Comparison of ENCODE assay signal across 22 cellular contexts in the genomic region with DNA sequence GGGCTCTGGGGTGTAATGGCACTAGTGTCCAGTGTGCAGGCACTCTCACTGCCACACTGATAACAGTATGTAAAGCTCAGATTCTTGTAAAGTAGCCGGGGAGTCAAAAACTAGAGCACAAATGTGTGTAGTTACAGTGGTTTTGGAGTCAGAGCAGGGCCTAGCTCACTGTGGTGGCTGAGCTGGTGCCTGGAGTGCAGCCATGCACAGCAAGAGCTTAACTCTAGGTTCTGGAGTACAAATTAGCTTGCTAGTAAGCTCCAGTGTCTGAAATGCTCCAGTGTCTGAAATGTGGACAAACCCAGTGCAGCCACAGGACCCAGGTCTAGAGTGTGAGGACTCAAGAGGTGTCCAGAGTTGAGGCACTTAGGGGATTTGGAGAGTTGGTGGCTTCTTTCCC.
DNase-seq lines count a peak whose midpoint lies in the region; ATAC-seq, FAIRE-seq and TF ChIP-seq lines count a peak whose summit lies in the region.
"Had no signal": no experiment of that assay in that cellular context is flagged by ENCODE, and none has a peak within 500 bp of the region (broad histone marks: within the 10 kb centered on the region; RNA-seq: fewer than 3 reads in every experiment).

No MANE protein-coding gene starts in this region.

- no peak overlapping the region for H2BK12ac ChIP-seq in H9 (ENCODE audit: insufficient read length, low read depth, low read length)
- no peak overlapping the region; the same call in 1 of the 2 replicates for H2BK12ac ChIP-seq in H1 (ENCODE audit: low read depth, low read length)
- no peak overlapping the region for H2BK12ac ChIP-seq in neuronal stem cell (ENCODE audit: low read length)

- CTCF ChIA-PET in H1 (lab: Charles Lee; ENCODE audit: partially characterized antibody), result interaction anchor here (1.0 to 1.2 kb wide), 2 partner anchors 9 to 122 kb away, joined by 3 read pairs; no protein-coding TSS in a partner anchor

- H2BK20ac ChIP-seq in H9 (ENCODE audit: low read depth, low read length, poor library complexity, severe bottlenecking) (no peak overlapping the region), H1 (ENCODE audit: low read length) (peak overlapping the region; percentile 56; the same call in 1 of the 2 replicates)

- no peak overlapping the region for H3T11ph ChIP-seq in H9 (ENCODE audit: low read length)

- no peaks in the 10 kb centered on the region for H3K79me1 ChIP-seq in H9 (ENCODE audit: insufficient read depth, low read depth, low read length, poor library complexity, severe bottlenecking)
- H3K79me1 ChIP-seq in H1 (ENCODE audit: low read depth, low read length), result no peaks in the 10 kb centered on the region
- H3K79me1 ChIP-seq in neuronal stem cell (ENCODE audit: low read depth, low read length), result no peaks in the 10 kb centered on the region

- H4K5ac ChIP-seq in H9 (ENCODE audit: insufficient read length, low read depth, low read length) (no peak overlapping the region), H1 (ENCODE audit: insufficient read length, low read depth, low read length) (no peak overlapping the region)

- TF ChIP-seq CTCF in H9 (conservative IDR thresholded peaks at IDR 0.05), result no peak
- no peak for TF ChIP-seq CTCF in H1 (IDR thresholded peaks at IDR 0.05; ENCODE audit: control extremely low read depth in 1 of 3, insufficient read depth in 1 of 3, low read depth in 1 of 3, low read length in 3 of 3)

- H3K56ac ChIP-seq in H9 (ENCODE audit: insufficient read length, low read depth, low read length) (no peak overlapping the region), H1 (replicated peaks; ENCODE audit: insufficient read length, low read depth, low read length) (no peak overlapping the region)

- H4K8ac ChIP-seq in H9 (replicated peaks; ENCODE audit: insufficient read length, low read depth, low read length), result no peak overlapping the region
- no peak overlapping the region for H4K8ac ChIP-seq in H1 (ENCODE audit: extremely low read depth, insufficient read depth, low read length)
- H4K8ac ChIP-seq in neuronal stem cell (ENCODE audit: low read depth, low read length), result no peak overlapping the region

- H3K9me3 ChIP-seq in H9 (ENCODE audit: control insufficient read depth, low read depth, low read length) (no peaks in the 10 kb centered on the region), H1 (ENCODE audit: insufficient read depth in 2 of 2, low read depth in 1 of 2, low read length in 1 of 2) (no peaks in the 10 kb centered on the region), neuronal stem cell (replicated peaks in 1 of 2; ENCODE audit: control insufficient read depth in 2 of 2, insufficient read depth in 1 of 2, low read depth in 1 of 2, low read length in 2 of 2) (peaks cover 0 to 5% of the 10 kb centered on the region in 2 donors)
- H3K9me3 ChIP-seq: Peyer's patch, SJCRH30 had no signal

- H3K4ac ChIP-seq in H9 (ENCODE audit: low read depth, low read length) (no peak overlapping the region), H1 (replicated peaks; ENCODE audit: insufficient read length, low read depth, low read length) (no peak overlapping the region), neuronal stem cell (ENCODE audit: low read length) (no peak overlapping the region)

- no peak for TF ChIP-seq POLR2A in H1 (IDR thresholded peaks at IDR 0.05; ENCODE audit: control extremely low read depth in 1 of 2, low read depth in 2 of 2, low read length in 2 of 2)

- H4K20me1 ChIP-seq in H9 (ENCODE audit: control insufficient read depth, insufficient read depth, insufficient read length) (no peaks in the 10 kb centered on the region), H1 (replicated peaks in 1 of 2; ENCODE audit: control insufficient read depth in 1 of 2, insufficient read depth in 2 of 2, low read length in 2 of 2) (no peaks in the 10 kb centered on the region)

- no peak overlapping the region for H4K91ac ChIP-seq in H9 (ENCODE audit: insufficient read length, low read depth, low read length)
- H4K91ac ChIP-seq in H1 (replicated peaks; ENCODE audit: insufficient read length, low read length), result no peak overlapping the region
- no peak overlapping the region for H4K91ac ChIP-seq in neuronal stem cell (ENCODE audit: low read depth, low read length, poor library complexity)

- H2AK5ac ChIP-seq in H9 (ENCODE audit: insufficient read length, low read length) (no peak overlapping the region), H1 (ENCODE audit: low read depth, low read length) (no peak overlapping the region), neuronal stem cell (ENCODE audit: low read depth, low read length) (no peak overlapping the region)

- H3K27me3 Mint-ChIP-seq in H9 (ENCODE audit: low read depth), result no peaks in the 10 kb centered on the region
- H3K27me3 Mint-ChIP-seq: CD8-positive, alpha-beta memory T cell had no signal

- POLR2A ChIA-PET in H1 (lab: Charles Lee; ENCODE audit: partially characterized antibody), result no interaction called here

- H3K36me3 ChIP-seq in H1 (ENCODE audit: control insufficient read depth in 2 of 4, insufficient read depth in 4 of 4, low read length in 3 of 4) (no peaks in the 10 kb centered on the region), neuronal stem cell (replicated peaks in 1 of 2; ENCODE audit: control insufficient read depth in 2 of 2, insufficient read depth in 2 of 2, low read length in 2 of 2) (no peaks in the 10 kb centered on the region)
- H3K36me3 ChIP-seq: Peyer's patch, SJCRH30 had no signal

- H3K4me1 ChIP-seq in H9 (ENCODE audit: insufficient read depth, low read length), result no peaks in the 10 kb centered on the region; the same call in 1 of the 2 replicates
- H3K4me1 ChIP-seq in H1 (replicated peaks in 1 of 4; ENCODE audit: control insufficient read depth in 3 of 4, insufficient read depth in 4 of 4, low read length in 3 of 4), result peaks cover 0 to 6% (median 0%) of the 10 kb centered on the region in 4 experiments; a peak in 2 of 7 replicates
- peaks cover 0 to 23% of the 10 kb centered on the region in 2 donors for H3K4me1 ChIP-seq in neuronal stem cell (ENCODE audit: control insufficient read depth in 2 of 2, insufficient read depth in 1 of 2, low read depth in 1 of 2, low read length in 2 of 2)
- H3K4me1 ChIP-seq: Peyer's patch had no signal

- FAIRE-seq in RCC 7860 (lab: Jason Lieb, UNC), result peak; percentile 80
- no peak for FAIRE-seq in H1 (lab: Jason Lieb, UNC)
- FAIRE-seq: G401.6, GM18507 had no signal

- H3K27me3 ChIP-seq in H9 (ENCODE audit: insufficient read depth, low read length) (no peaks in the 10 kb centered on the region), H1 (replicated peaks in 1 of 4; ENCODE audit: control insufficient read depth in 3 of 4, extremely low read depth in 1 of 4, insufficient read depth in 3 of 4, low read length in 3 of 4) (no peaks in the 10 kb centered on the region), neuronal stem cell (ENCODE audit: control insufficient read depth in 3 of 3, insufficient read depth in 3 of 3, low read depth in 1 of 3, low read length in 3 of 3) (no peaks in the 10 kb centered on the region)
- H3K27me3 ChIP-seq: Peyer's patch, SJCRH30 had no signal

- no peak overlapping the region for H3K4me3 Mint-ChIP-seq in H9

- H3K23ac ChIP-seq in H9 (ENCODE audit: insufficient read length, low read depth, low read length) (no peak overlapping the region), H1 (ENCODE audit: insufficient read length) (no peak overlapping the region), neuronal stem cell (ENCODE audit: low read depth, low read length, poor library complexity) (no peak overlapping the region)

- H3K4me1 Mint-ChIP-seq in H9, result peaks cover 21 to 23% of the 10 kb centered on the region in 2 experiments
- H3K4me1 Mint-ChIP-seq: CD8-positive, alpha-beta memory T cell had no signal

- DNase-seq in H9 (no peak), RCC 7860 (ENCODE audit: low spot score) (peak; percentile 74), H1 (ENCODE audit: low read depth in 1 of 2, low spot score in 2 of 2) (no peak), neuronal stem cell (ENCODE audit: low spot score) (no peak), cerebellar nuclear complex (lab: John Stamatoyannopoulos, UW) (no peak), HCEC 1CT (no peak), epidermal melanocyte (ENCODE audit: insufficient read length, low spot score) (no peak)
- DNase-seq: CD8-positive, alpha-beta memory T cell; NCI-H1105 treated with DMSO at 0.1 percent for 48 hours; NCI-H2029 treated with DMSO at 0.1 percent for 48 hours; NCI-H2171; NCI-H345; NCI-H524; NCI-H774; NK-92 treated with Interleukin-12 subunit alpha and Interleukin-12 subunit beta, amount 100 ng/mL, for 24 hours; Peyer's patch; SJCRH30 had no signal

- no peaks in the 10 kb centered on the region for H3K36me3 Mint-ChIP-seq in H9 (ENCODE audit: insufficient read depth in 1 of 3, low read depth in 3 of 3)
- H3K36me3 Mint-ChIP-seq: CD8-positive, alpha-beta memory T cell had no signal

- H3K79me2 ChIP-seq in H9 (ENCODE audit: insufficient read depth, low read length) (no peaks in the 10 kb centered on the region), H1 (ENCODE audit: control insufficient read depth in 1 of 2, insufficient read depth in 2 of 2, low read length in 2 of 2) (no peaks in the 10 kb centered on the region)

- H3K9ac ChIP-seq in H9 (ENCODE audit: extremely low read depth, insufficient read length, low read length) (no peak overlapping the region), H1 (replicated peaks in 1 of 4; ENCODE audit: extremely low read depth in 1 of 4, low read depth in 3 of 4, low read length in 3 of 4) (no peak overlapping the region), neuronal stem cell (ENCODE audit: low read depth, low read length, poor library complexity) (no peak overlapping the region)
- H3K9ac ChIP-seq: KMS-11 had no signal

- H2BK5ac ChIP-seq in H9 (ENCODE audit: insufficient read length, low read length), result no peak overlapping the region
- H2BK5ac ChIP-seq in H1 (ENCODE audit: low read depth, low read length), result no peak overlapping the region
- no peak overlapping the region for H2BK5ac ChIP-seq in neuronal stem cell (ENCODE audit: low read length)

- no peak overlapping the region for H3K14ac ChIP-seq in H9 (ENCODE audit: insufficient read depth, low read length)
- H3K14ac ChIP-seq in H1 (ENCODE audit: insufficient read length), result no peak overlapping the region
- H3K14ac ChIP-seq in neuronal stem cell (ENCODE audit: low read length), result no peak overlapping the region

- peak overlapping the region in 2 of 3 experiments; percentile 9 to 88; a peak in 4 of 7 replicates for H3K27ac Mint-ChIP-seq in H9
- H3K27ac Mint-ChIP-seq: CD8-positive, alpha-beta memory T cell had no signal

- H3K18ac ChIP-seq in H9 (ENCODE audit: insufficient read length, low read depth, low read length) (no peak overlapping the region), H1 (ENCODE audit: extremely low read depth, low read length) (no peak overlapping the region), neuronal stem cell (ENCODE audit: low read length) (no peak overlapping the region)

- H3K4me3 ChIP-seq in H1 (ENCODE audit: extremely low read depth in 1 of 4, insufficient read depth in 2 of 4, low read depth in 3 of 4, low read length in 4 of 4), result no peak overlapping the region
- no peak overlapping the region for H3K4me3 ChIP-seq in neuronal stem cell (ENCODE audit: low read length in 2 of 2)
- H3K4me3 ChIP-seq: Peyer's patch, SJCRH30 had no signal

- H3K4me2 ChIP-seq in H9 (ENCODE audit: insufficient read depth, insufficient read length, low read length) (no peak overlapping the region), H1 (ENCODE audit: insufficient read depth in 1 of 2, low read depth in 2 of 2, low read length in 2 of 2) (no peak overlapping the region), neuronal stem cell (ENCODE audit: insufficient read depth, low read length, poor library complexity, severe bottlenecking) (no peak overlapping the region)
- H3K4me2 ChIP-seq: KMS-11 had no signal

- H3K9me3 Mint-ChIP-seq in H9, result peaks cover 0 to 4% of the 10 kb centered on the region in 2 experiments; a peak in 3 of 5 replicates

- no peak overlapping the region for H2BK15ac ChIP-seq in H9 (ENCODE audit: low read depth, low read length)
- H2BK15ac ChIP-seq in H1 (ENCODE audit: low read length), result no peak overlapping the region
- H2BK15ac ChIP-seq in neuronal stem cell (ENCODE audit: low read length), result no peak overlapping the region

- H2AFZ ChIP-seq in H9 (ENCODE audit: low read length), result no peak overlapping the region
- peak overlapping the region; percentile 61; the same call in 1 of the 2 replicates for H2AFZ ChIP-seq in H1 (ENCODE audit: low read length)
- H2AFZ ChIP-seq in neuronal stem cell (ENCODE audit: low read length), result peak overlapping the region; percentile 46

- H3K27ac ChIP-seq in H9 (ENCODE audit: insufficient read length, low read depth, low read length) (no peak overlapping the region), H1 (ENCODE audit: low read depth, low read length) (no peak overlapping the region), neuronal stem cell (replicated peaks; ENCODE audit: low read length) (no peak overlapping the region)
- H3K27ac ChIP-seq: C4-2B, KMS-11, Peyer's patch, SJCRH30 had no signal

- ATAC-seq in HG03571 (IDR thresholded peaks at IDR 0.05; ENCODE audit: unreplicated experiment), result no peak

- no CpG with 5 or more reads among the region's 1 CpG for WGBS in H9 (ENCODE audit: extremely low coverage, insufficient read length, low lambda C conversion rate)
- WGBS in H1 (ENCODE audit: extremely low coverage in 1 of 2, insufficient coverage in 1 of 2, insufficient read length in 1 of 2, insufficient replicate concordance in 2 of 2, low coverage in 1 of 2, low lambda C conversion rate in 2 of 2, missing lambda C conversion rate in 1 of 2), 2 experiments, result 93% methylated on average over 1 of the region's 1 CpG; no CpG with 5 or more reads in 1 of the 2 experiments
- no CpG with 5 or more reads among the region's 1 CpG for WGBS in neuronal stem cell (ENCODE audit: extremely low coverage in 2 of 2, insufficient read length in 2 of 2, insufficient replicate concordance in 1 of 2), 2 donors

- H2BK120ac ChIP-seq in H9 (ENCODE audit: low read depth, low read length, poor library complexity, severe bottlenecking), result no peak overlapping the region
- peak overlapping the region; percentile 16 for H2BK120ac ChIP-seq in H1 (replicated peaks; ENCODE audit: low read depth, low read length)
- H2BK120ac ChIP-seq in neuronal stem cell (ENCODE audit: low read depth, low read length), result no peak overlapping the region

- no peak for TF ChIP-seq EP300 in H1 (IDR thresholded peaks at IDR 0.05; ENCODE audit: borderline replicate concordance in 1 of 2, low read depth in 2 of 2, low read length in 2 of 2)

- H3K23me2 ChIP-seq in H9 (ENCODE audit: insufficient read length, low read depth, low read length, poor library complexity, severe bottlenecking) (no peaks in the 10 kb centered on the region), H1 (ENCODE audit: low read depth, low read length) (no peaks in the 10 kb centered on the region)

- no peak for TF ChIP-seq RAD21 in H1 (IDR thresholded peaks at IDR 0.05 in 1 of 2, conservative IDR thresholded peaks at IDR 0.05 in 1 of 2; ENCODE audit: low read depth in 2 of 2, low read length in 2 of 2)
